Comparison of ENCODE assay signal across 28 cellular contexts in genomic region chr5:112800901-112801300, GRCh38.
DNase-seq lines count a peak whose midpoint lies in the region; ATAC-seq and TF ChIP-seq lines count a peak whose summit lies in the region.
"Had no signal": no experiment of that assay in that cellular context is flagged by ENCODE, and none has a peak within 500 bp of the region (broad histone marks: within the 10 kb centered on the region; RNA-seq: fewer than 3 reads in every experiment).

No MANE protein-coding gene starts in this region.

- ATAC-seq in left cardiac atrium: no peak
- ATAC-seq in HG03135 (IDR thresholded peaks at IDR 0.05; ENCODE audit: unreplicated experiment): no peak
- ATAC-seq: activated CD8-positive, alpha-beta T cell treated with anti-CD3 and anti-CD28 coated beads for 36 hours; gastrocnemius medialis; left lobe of liver; Panc1 had no signal

- no peaks in the 10 kb centered on the region for H3K9me3 ChIP-seq in right atrium auricular region
- H3K9me3 ChIP-seq: adrenal gland, gastrocnemius medialis, ovary, thoracic aorta had no signal

- intact Hi-C loops in left cardiac atrium (cut with DNase I): no loop called here

- no peaks in the 10 kb centered on the region for H3K27me3 ChIP-seq in right atrium auricular region
- H3K27me3 ChIP-seq: adrenal gland, gastrocnemius medialis, ovary had no signal

- H3K36me3 ChIP-seq in right atrium auricular region: no peaks in the 10 kb centered on the region
- H3K36me3 ChIP-seq: ovary had no signal

- no peak for DNase-seq in right atrium auricular region (ENCODE audit: low spot score)
- DNase-seq in left cardiac atrium: no peak
- peak; percentile 68 for DNase-seq in NCI-H2227 (lab: John Stamatoyannopoulos, UW; ENCODE audit: unreplicated experiment)
- peak; percentile 56 for DNase-seq in foreskin melanocyte
- DNase-seq in activated CD4-positive, alpha-beta T cell treated with anti-CD3 and anti-CD28 coated beads, Interleukin-2, amount 50 U/mL, for 4 hours: no peak
- DNase-seq in effector CD8-positive, alpha-beta T cell (lab: John Stamatoyannopoulos, UW): no peak
- DNase-seq: ACHN; activated CD8-positive, alpha-beta memory T cell treated with anti-CD3 and anti-CD28 coated beads, Interleukin-2, amount 50 U/mL, for 48 hours; activated CD8-positive, alpha-beta T cell treated with anti-CD3 and anti-CD28 coated beads for 36 hours; activated naive CD4-positive, alpha-beta T cell treated with anti-CD3 and anti-CD28 coated beads for 36 hours; adrenal gland; CD4-positive, alpha-beta memory T cell; cerebellar nuclear complex; EL; gastrocnemius medialis; hippocampal formation; immature natural killer cell; mesenchymal stem cell; NCI-H2029 treated with DMSO at 0.1 percent for 48 hours; NCI-H510A treated with DMSO at 0.1 percent for 48 hours; nephron progenitor cell; ovary; SHP77 had no signal

- no peaks in the 10 kb centered on the region for H3K4me1 ChIP-seq in right atrium auricular region
- H3K4me1 ChIP-seq: adrenal gland, gastrocnemius medialis had no signal

- no peak overlapping the region for H3K4me3 ChIP-seq in right atrium auricular region
- H3K4me3 ChIP-seq: adrenal gland, gastrocnemius medialis, ovary, smooth muscle cell, thoracic aorta had no signal

- no peak for TF ChIP-seq CTCF in right atrium auricular region (IDR thresholded peaks at IDR 0.05)

- peak overlapping the region; percentile 3 to 6 for H3K27ac ChIP-seq in right atrium auricular region
- H3K27ac ChIP-seq: adrenal gland, gastrocnemius medialis, ovary, thoracic aorta had no signal

Comparison
In these comparisons a context has a peak if more than half of its experiments do, and no peak if none do; other contexts are left out.
1. DNase-seq: peak in NCI-H2227 (single experiment) and foreskin melanocyte (single experiment); none in right atrium auricular region (single experiment), left cardiac atrium (single experiment), activated CD4-positive, alpha-beta T cell treated with anti-CD3 and anti-CD28 coated beads, Interleukin-2, amount 50 U/mL, for 4 hours (0 of 2) and effector CD8-positive, alpha-beta T cell (single experiment).